32 cellular contexts compared by ENCODE assay signal in genomic region chr1:166703141-166703540, GRCh38.
"Had no signal": no experiment of that assay in that cellular context is flagged by ENCODE, and none has a peak within 500 bp of the region (broad histone marks: within the 10 kb centered on the region; RNA-seq: fewer than 3 reads in every experiment).

No MANE protein-coding gene starts in this region.

- H3K4me2 ChIP-seq: hepatocyte had no signal

- H3K79me2 ChIP-seq: hepatocyte had no signal

- FAIRE-seq: colon, endothelial cell of umbilical vein had no signal

- H2AFZ ChIP-seq: hepatocyte had no signal

- H3K27me3 ChIP-seq: body of pancreas, heart right ventricle, hepatocyte had no signal

- H3K9me3 ChIP-seq: adrenal gland, body of pancreas, esophagus squamous epithelium, gastroesophageal sphincter, heart right ventricle had no signal

- H3K27ac ChIP-seq: adrenal gland, body of pancreas, epithelial cell of prostate, esophagus squamous epithelium, gastroesophageal sphincter, heart right ventricle, hepatocyte, WERI-Rb-1 had no signal

- H3K4me3 ChIP-seq: adrenal gland, body of pancreas, esophagus squamous epithelium, gastroesophageal sphincter, heart right ventricle, hepatocyte had no signal

- ATAC-seq: activated CD4-positive, CD25-positive, alpha-beta regulatory T cell treated with anti-CD3 and anti-CD28 coated beads, Interleukin-2, amount 50 U/mL, for 24 hours; activated CD8-positive, alpha-beta T cell treated with anti-CD3 and anti-CD28 coated beads for 36 hours; activated T-cell treated with anti-CD3 and anti-CD28 coated beads, Interleukin-2, amount 50 U/mL, for 4 hours; activated T-helper 17 cell treated with anti-CD3 and anti-CD28 coated beads, Interleukin-2, amount 50 U/mL, for 72 hours; body of pancreas; effector memory CD8-positive, alpha-beta T cell; gastroesophageal sphincter; heart right ventricle had no signal

- H3K4me1 ChIP-seq: adrenal gland, body of pancreas, esophagus squamous epithelium, gastroesophageal sphincter, heart right ventricle had no signal

- H3K36me3 ChIP-seq: adrenal gland, esophagus squamous epithelium, gastroesophageal sphincter, heart right ventricle, WERI-Rb-1 had no signal

- DNase-seq: activated B cell treated with CpG ODN at 0.5 μM for 24 hours; activated CD4-positive, alpha-beta T cell treated with anti-CD3 and anti-CD28 coated beads for 48 hours; activated CD4-positive, alpha-beta T cell treated with anti-CD3 and anti-CD28 coated beads, Interleukin-2, amount 50 U/mL, for 1 hour; activated CD4-positive, alpha-beta T cell treated with anti-CD3 and anti-CD28 coated beads, Interleukin-2, amount 50 U/mL, for 48 hours; activated CD8-positive, alpha-beta memory T cell treated with anti-CD3 and anti-CD28 coated beads for 24 hours; activated CD8-positive, alpha-beta T cell treated with anti-CD3 and anti-CD28 coated beads for 36 hours; activated effector memory CD4-positive, alpha-beta T cell treated with Interleukin-2 at 50 U/mL for 16 hours; activated gamma-delta T cell treated with Interleukin-2 at 50 U/mL for 16 hours; activated naive CD4-positive, alpha-beta T cell treated with anti-CD3 and anti-CD28 coated beads, Interleukin-2, amount 50 U/mL, for 16 hours; activated naive CD4-positive, alpha-beta T cell treated with Interleukin-2 at 50 U/mL for 16 hours; activated T-cell treated with anti-CD3 and anti-CD28 coated beads, Interleukin-2, amount 50 U/mL, for 4 hours; adrenal gland; amygdala; aorta; body of pancreas; caudate nucleus; cortex of kidney; dermis blood vessel endothelial cell; effector CD4-positive, alpha-beta T cell; effector memory CD8-positive, alpha-beta T cell; esophagus squamous epithelium; foreskin melanocyte; heart right ventricle; T1000; WERI-Rb-1 had no signal
